Comparison of ENCODE assay signal across 1 cellular context in genomic region chr16:11734025-11734652, GRCh38.
TF ChIP-seq lines count a peak whose summit lies in the region.

No MANE protein-coding gene starts in this region.

TF ChIP-seq in K562, 482 proteins besides CTCF, POLR2A, EP300 and RAD21 (continued from another document):
- no peak for TF ChIP-seq DEAF1 (CRISPR knock-in tag; IDR thresholded peaks at IDR 0.05)
- no peak for TF ChIP-seq STAT6 (CRISPR knock-in tag; IDR thresholded peaks at IDR 0.05)
- TF ChIP-seq MLLT1 (IDR thresholded peaks at IDR 0.05): no peak
- peak; percentile 32; the same call in 1 of the 2 replicates for TF ChIP-seq ZNF584 (CRISPR knock-in tag; IDR thresholded peaks at IDR 0.05; ENCODE audit: low read depth)
- peak; percentile 62 for TF ChIP-seq BHLHE40 (IDR thresholded peaks at IDR 0.05; ENCODE audit: low read length)
- no peak for TF ChIP-seq RFX7 (CRISPR knock-in tag; IDR thresholded peaks at IDR 0.05)
- no peak for TF ChIP-seq TAF7 (tag; IDR thresholded peaks at IDR 0.05)
- no peak for TF ChIP-seq PHF8 (IDR thresholded peaks at IDR 0.05; ENCODE audit: borderline replicate concordance, low read length)
- no peak for TF ChIP-seq MTA1 (IDR thresholded peaks at IDR 0.05; ENCODE audit: borderline replicate concordance)
- no peak for TF ChIP-seq HNRNPLL (IDR thresholded peaks at IDR 0.05; ENCODE audit: low read depth, low read length, poor library complexity, severe bottlenecking)
- TF ChIP-seq BCOR (IDR thresholded peaks at IDR 0.05): no peak
- TF ChIP-seq ZNF140 (CRISPR knock-in tag; IDR thresholded peaks at IDR 0.05): no peak
- TF ChIP-seq SIX5 (IDR thresholded peaks at IDR 0.05; ENCODE audit: borderline replicate concordance in 1 of 2, insufficient read depth in 1 of 2, low read depth in 1 of 2, low read length in 2 of 2): no peak
- no peak for TF ChIP-seq ZBTB1 (CRISPR knock-in tag; IDR thresholded peaks at IDR 0.05; ENCODE audit: borderline replicate concordance, low read depth)
- peak; percentile 94 for TF ChIP-seq MEIS2 (IDR thresholded peaks at IDR 0.05; ENCODE audit: partially characterized antibody)
- TF ChIP-seq ZNF277 (CRISPR knock-in tag; IDR thresholded peaks at IDR 0.05; ENCODE audit: borderline replicate concordance): no peak
- TF ChIP-seq POLR2AphosphoS5 (IDR thresholded peaks at IDR 0.05; ENCODE audit: control insufficient read depth, insufficient read depth, low read depth, low read length): 0 out of 2 replicates have a peak, but pooled peaks have one; percentile 44
- no peak for TF ChIP-seq POLR2B (IDR thresholded peaks at IDR 0.05; ENCODE audit: low read depth, partially characterized antibody)
- TF ChIP-seq DIDO1 (tag; IDR thresholded peaks at IDR 0.05; ENCODE audit: low read depth): no peak
- TF ChIP-seq ZNF778 (CRISPR knock-in tag; IDR thresholded peaks at IDR 0.05): no peak
- no peak for TF ChIP-seq ZNF124 (CRISPR knock-in tag; IDR thresholded peaks at IDR 0.05)
- TF ChIP-seq MED1 (CRISPR knock-in tag; IDR thresholded peaks at IDR 0.05; ENCODE audit: borderline replicate concordance): no peak
- no peak for TF ChIP-seq ZNF655 (CRISPR knock-in tag; IDR thresholded peaks at IDR 0.05)
- no peak for TF ChIP-seq ATF7 (IDR thresholded peaks at IDR 0.05)
- TF ChIP-seq ZNF586 (CRISPR knock-in tag; conservative IDR thresholded peaks at IDR 0.05): no peak
- no peak for TF ChIP-seq ZNF165 (CRISPR knock-in tag; IDR thresholded peaks at IDR 0.05; ENCODE audit: borderline replicate concordance)
- TF ChIP-seq SAP30 (IDR thresholded peaks at IDR 0.05; ENCODE audit: borderline replicate concordance, insufficient read depth, low read depth, low read length, poor library complexity, severe bottlenecking): no peak
- no peak for TF ChIP-seq MAX (CRISPR knock-in tag; IDR thresholded peaks at IDR 0.05)
- TF ChIP-seq ZNF224 (CRISPR knock-in tag; IDR thresholded peaks at IDR 0.05): no peak
- TF ChIP-seq ZNF398 (CRISPR knock-in tag; IDR thresholded peaks at IDR 0.05): no peak
- no peak for TF ChIP-seq BRD9 (IDR thresholded peaks at IDR 0.05; ENCODE audit: low read depth, partially characterized antibody)
- no peak for TF ChIP-seq MXD1 (CRISPR knock-in tag; IDR thresholded peaks at IDR 0.05; ENCODE audit: borderline replicate concordance, poor library complexity, severe bottlenecking)
